Comparison of ENCODE assay signal across 19 cellular contexts in the genomic region with DNA sequence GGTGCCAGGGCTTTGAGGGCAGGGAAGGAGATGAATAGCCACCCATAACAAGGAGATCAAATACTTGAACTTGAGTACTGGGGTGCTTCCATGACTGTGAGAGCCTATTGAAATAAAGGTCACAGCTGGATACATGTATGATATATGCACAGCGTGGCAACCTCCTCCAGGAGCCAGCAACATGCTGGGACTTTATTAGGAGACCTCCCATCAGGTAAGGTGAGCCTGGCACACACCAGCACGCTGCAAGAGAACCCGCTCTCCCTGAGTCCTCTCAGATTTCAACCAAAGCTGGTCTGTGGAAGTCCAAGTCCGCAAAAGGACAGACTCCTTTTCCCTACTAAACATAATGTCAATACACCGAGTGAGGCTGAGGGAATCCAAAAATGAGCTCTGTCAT.
DNase-seq lines count a peak whose midpoint lies in the region; ATAC-seq and TF ChIP-seq lines count a peak whose summit lies in the region.
"Had no signal": no experiment of that assay in that cellular context is flagged by ENCODE, and none has a peak within 500 bp of the region (broad histone marks: within the 10 kb centered on the region; RNA-seq: fewer than 3 reads in every experiment).

No MANE protein-coding gene starts in this region.

- no peak for ATAC-seq in HG02840 (IDR thresholded peaks at IDR 0.05; ENCODE audit: low FRiP score, unreplicated experiment)
- ATAC-seq in GM19328 (IDR thresholded peaks at IDR 0.05; ENCODE audit: unreplicated experiment): no peak
- ATAC-seq in HG03175 (IDR thresholded peaks at IDR 0.05; ENCODE audit: unreplicated experiment): no peak
- ATAC-seq: K562 had no signal

- peaks cover 10% of the 10 kb centered on the region for H3K4me1 ChIP-seq in HEK293 (ENCODE audit: control insufficient read depth, insufficient read depth, low read length)

- POLR2A ChIA-PET in HEK293 (lab: Yijun Ruan, JAX): no interaction called here

- no peak overlapping the region for H3K4me3 ChIP-seq in HEK293 (ENCODE audit: low read depth, low read length)
- H3K4me3 ChIP-seq: GM23248, K562, PC-9 had no signal

- no peaks in the 10 kb centered on the region for H3K9me3 ChIP-seq in HEK293 (ENCODE audit: control insufficient read depth, insufficient read depth, low read depth, low read length)
- H3K9me3 ChIP-seq: BE2C, Caco-2 had no signal

- DNase-seq in COLO668 (lab: John Stamatoyannopoulos, UW; ENCODE audit: unreplicated experiment): peak; percentile 71
- peak; percentile 99 for DNase-seq in NCI-H2107 treated with DMSO at 0.1 percent for 48 hours (lab: John Stamatoyannopoulos, UW; ENCODE audit: unreplicated experiment)
- peak; percentile 48 for DNase-seq in NCI-H774 (lab: John Stamatoyannopoulos, UW)
- DNase-seq in NCI-H1048 (lab: John Stamatoyannopoulos, UW): no peak
- DNase-seq: BE2C; Caco-2; CD4-positive, CD25-positive, alpha-beta regulatory T cell; DND-41; GM23248; HCEC 1CT; NCI-H226; NCI-H82; PC-9; T1000 had no signal

- CTCF ChIA-PET in HEK293 (lab: Yijun Ruan, JAX): interaction anchor here (0.6 kb wide), 1 partner anchor 864 kb away, joined by 3 read pairs; no protein-coding TSS in a partner anchor

- TF ChIP-seq CTCF in HEK293 (tag by site-specific recombination; IDR thresholded peaks at IDR 0.05): no peak

- H3K27ac ChIP-seq in HEK293 (ENCODE audit: extremely low read depth, low read depth, low read length): no peak overlapping the region
- H3K27ac ChIP-seq: GM23248, PC-9 had no signal

- no peaks in the 10 kb centered on the region for H3K36me3 ChIP-seq in HEK293 (ENCODE audit: control insufficient read depth in 2 of 2, insufficient read depth in 1 of 2, low read length in 2 of 2)
- H3K36me3 ChIP-seq: BE2C had no signal

TF ChIP-seq in HEK293, 187 proteins besides CTCF, POLR2A, EP300 and RAD21:
- TF ChIP-seq ZIC2 (tag by site-specific recombination; IDR thresholded peaks at IDR 0.05) (peak; percentile 93), ZNF335 (tag by site-specific recombination; conservative IDR thresholded peaks at IDR 0.05) (no peak)
